In the genomic region with DNA sequence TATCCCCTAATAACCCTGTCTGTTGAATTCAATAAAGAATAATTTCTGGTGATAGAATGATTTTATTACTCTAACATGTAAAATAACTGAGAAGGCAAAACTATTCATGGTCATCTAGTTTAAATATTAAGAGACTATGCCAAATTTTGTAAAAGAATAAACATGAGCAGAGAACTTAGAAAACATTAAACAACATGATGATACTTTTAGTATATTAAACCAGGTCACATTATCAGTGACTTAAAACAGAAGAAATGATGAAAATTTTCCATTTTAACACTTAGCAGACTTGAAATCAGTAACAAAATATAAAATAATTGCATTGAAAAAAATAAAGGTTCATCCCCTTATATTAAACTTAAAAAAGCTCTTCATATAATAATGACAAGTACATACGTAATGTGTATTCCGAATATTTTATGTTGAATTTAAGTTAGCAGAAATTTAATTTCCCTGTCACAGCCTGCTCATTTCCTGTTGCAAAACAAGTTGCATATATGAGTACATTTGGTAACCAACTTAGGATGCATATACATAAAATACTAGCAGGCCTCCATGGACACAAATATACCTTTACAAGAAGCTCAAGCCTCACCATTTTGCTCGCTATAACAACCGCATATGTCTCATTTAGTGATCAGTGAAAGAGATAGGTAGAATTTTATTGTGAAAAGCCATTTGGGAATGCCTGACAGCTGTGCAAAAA, we compare ENCODE assay signal across 1 cellular context.
TF ChIP-seq lines count a peak whose summit lies in the region.

No MANE protein-coding gene starts in this region.

TF ChIP-seq in K562, 482 proteins besides CTCF, POLR2A, EP300 and RAD21:
- peak; percentile 8; the same call in 1 of the 2 replicates for TF ChIP-seq KHSRP (IDR thresholded peaks at IDR 0.05)
- TF ChIP-seq HNRNPUL1 (IDR thresholded peaks at IDR 0.05; ENCODE audit: low read length), result no peak
- TF ChIP-seq ZNF174 (CRISPR knock-in tag; IDR thresholded peaks at IDR 0.05), result 0 out of 2 replicates have a peak, but pooled peaks have one; percentile 23
- TF ChIP-seq ZNF766 (CRISPR knock-in tag; conservative IDR thresholded peaks at IDR 0.05), result no peak
- TF ChIP-seq MAZ (CRISPR knock-in tag; conservative IDR thresholded peaks at IDR 0.05 in 1 of 2, IDR thresholded peaks at IDR 0.05 in 1 of 2), result peak in 1 of 2 experiments; percentile 3; a peak in 1 of 4 replicates
- TF ChIP-seq, protein P1, sequence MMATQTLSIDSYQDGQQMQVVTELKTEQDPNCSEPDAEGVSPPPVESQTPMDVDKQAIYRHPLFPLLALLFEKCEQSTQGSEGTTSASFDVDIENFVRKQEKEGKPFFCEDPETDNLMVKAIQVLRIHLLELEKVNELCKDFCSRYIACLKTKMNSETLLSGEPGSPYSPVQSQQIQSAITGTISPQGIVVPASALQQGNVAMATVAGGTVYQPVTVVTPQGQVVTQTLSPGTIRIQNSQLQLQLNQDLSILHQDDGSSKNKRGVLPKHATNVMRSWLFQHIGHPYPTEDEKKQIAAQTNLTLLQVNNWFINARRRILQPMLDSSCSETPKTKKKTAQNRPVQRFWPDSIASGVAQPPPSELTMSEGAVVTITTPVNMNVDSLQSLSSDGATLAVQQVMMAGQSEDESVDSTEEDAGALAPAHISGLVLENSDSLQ (IDR thresholded peaks at IDR 0.05), result peak; percentile 2; the same call in 1 of the 2 replicates
- peak; percentile 35; the same call in 1 of the 2 replicates for TF ChIP-seq ZNF589 (CRISPR knock-in tag; IDR thresholded peaks at IDR 0.05; ENCODE audit: low read depth)
- no peak for TF ChIP-seq ZFPM2 (CRISPR knock-in tag; IDR thresholded peaks at IDR 0.05)
- no peak for TF ChIP-seq SMARCB1 (IDR thresholded peaks at IDR 0.05; ENCODE audit: insufficient read length, low read depth)
- peak in 1 of 2 experiments; percentile 32 for TF ChIP-seq NCOA2 (IDR thresholded peaks at IDR 0.05; ENCODE audit: partially characterized antibody in 2 of 2)
- TF ChIP-seq, protein P2, sequence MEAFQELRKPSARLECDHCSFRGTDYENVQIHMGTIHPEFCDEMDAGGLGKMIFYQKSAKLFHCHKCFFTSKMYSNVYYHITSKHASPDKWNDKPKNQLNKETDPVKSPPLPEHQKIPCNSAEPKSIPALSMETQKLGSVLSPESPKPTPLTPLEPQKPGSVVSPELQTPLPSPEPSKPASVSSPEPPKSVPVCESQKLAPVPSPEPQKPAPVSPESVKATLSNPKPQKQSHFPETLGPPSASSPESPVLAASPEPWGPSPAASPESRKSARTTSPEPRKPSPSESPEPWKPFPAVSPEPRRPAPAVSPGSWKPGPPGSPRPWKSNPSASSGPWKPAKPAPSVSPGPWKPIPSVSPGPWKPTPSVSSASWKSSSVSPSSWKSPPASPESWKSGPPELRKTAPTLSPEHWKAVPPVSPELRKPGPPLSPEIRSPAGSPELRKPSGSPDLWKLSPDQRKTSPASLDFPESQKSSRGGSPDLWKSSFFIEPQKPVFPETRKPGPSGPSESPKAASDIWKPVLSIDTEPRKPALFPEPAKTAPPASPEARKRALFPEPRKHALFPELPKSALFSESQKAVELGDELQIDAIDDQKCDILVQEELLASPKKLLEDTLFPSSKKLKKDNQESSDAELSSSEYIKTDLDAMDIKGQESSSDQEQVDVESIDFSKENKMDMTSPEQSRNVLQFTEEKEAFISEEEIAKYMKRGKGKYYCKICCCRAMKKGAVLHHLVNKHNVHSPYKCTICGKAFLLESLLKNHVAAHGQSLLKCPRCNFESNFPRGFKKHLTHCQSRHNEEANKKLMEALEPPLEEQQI (IDR thresholded peaks at IDR 0.05), result peak; percentile 6; the same call in 1 of the 2 replicates
- TF ChIP-seq HNRNPK (IDR thresholded peaks at IDR 0.05; ENCODE audit: low read depth, low read length, poor library complexity, severe bottlenecking), result no peak
- TF ChIP-seq ZNF239 (CRISPR knock-in tag; IDR thresholded peaks at IDR 0.05), result 0 out of 2 replicates have a peak, but pooled peaks have one; percentile 1
- no peak for TF ChIP-seq ZNF232 (CRISPR knock-in tag; IDR thresholded peaks at IDR 0.05)
- TF ChIP-seq SLC30A9 (CRISPR knock-in tag; IDR thresholded peaks at IDR 0.05), result no peak
- 0 out of 2 replicates have a peak, but pooled peaks have one; percentile 59 for TF ChIP-seq ZNF23 (CRISPR knock-in tag; IDR thresholded peaks at IDR 0.05)
- TF ChIP-seq FOXJ2 (tag; IDR thresholded peaks at IDR 0.05), result 0 out of 2 replicates have a peak, but pooled peaks have one; percentile 75
- TF ChIP-seq, protein P3, sequence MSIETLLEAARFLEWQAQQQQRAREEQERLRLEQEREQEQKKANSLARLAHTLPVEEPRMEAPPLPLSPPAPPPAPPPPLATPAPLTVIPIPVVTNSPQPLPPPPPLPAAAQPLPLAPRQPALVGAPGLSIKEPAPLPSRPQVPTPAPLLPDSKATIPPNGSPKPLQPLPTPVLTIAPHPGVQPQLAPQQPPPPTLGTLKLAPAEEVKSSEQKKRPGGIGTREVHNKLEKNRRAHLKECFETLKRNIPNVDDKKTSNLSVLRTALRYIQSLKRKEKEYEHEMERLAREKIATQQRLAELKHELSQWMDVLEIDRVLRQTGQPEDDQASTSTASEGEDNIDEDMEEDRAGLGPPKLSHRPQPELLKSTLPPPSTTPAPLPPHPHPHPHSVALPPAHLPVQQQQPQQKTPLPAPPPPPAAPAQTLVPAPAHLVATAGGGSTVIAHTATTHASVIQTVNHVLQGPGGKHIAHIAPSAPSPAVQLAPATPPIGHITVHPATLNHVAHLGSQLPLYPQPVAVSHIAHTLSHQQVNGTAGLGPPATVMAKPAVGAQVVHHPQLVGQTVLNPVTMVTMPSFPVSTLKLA (conservative IDR thresholded peaks at IDR 0.05), result peak in 1 of 2 experiments; percentile 28; a peak in 1 of 4 replicates
- TF ChIP-seq, protein P4, sequence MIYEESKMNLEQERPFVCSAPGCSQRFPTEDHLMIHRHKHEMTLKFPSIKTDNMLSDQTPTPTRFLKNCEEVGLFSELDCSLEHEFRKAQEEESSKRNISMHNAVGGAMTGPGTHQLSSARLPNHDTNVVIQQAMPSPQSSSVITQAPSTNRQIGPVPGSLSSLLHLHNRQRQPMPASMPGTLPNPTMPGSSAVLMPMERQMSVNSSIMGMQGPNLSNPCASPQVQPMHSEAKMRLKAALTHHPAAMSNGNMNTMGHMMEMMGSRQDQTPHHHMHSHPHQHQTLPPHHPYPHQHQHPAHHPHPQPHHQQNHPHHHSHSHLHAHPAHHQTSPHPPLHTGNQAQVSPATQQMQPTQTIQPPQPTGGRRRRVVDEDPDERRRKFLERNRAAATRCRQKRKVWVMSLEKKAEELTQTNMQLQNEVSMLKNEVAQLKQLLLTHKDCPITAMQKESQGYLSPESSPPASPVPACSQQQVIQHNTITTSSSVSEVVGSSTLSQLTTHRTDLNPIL (CRISPR knock-in tag; IDR thresholded peaks at IDR 0.05), result no peak
- no peak for TF ChIP-seq MECOM (CRISPR knock-in tag; IDR thresholded peaks at IDR 0.05)
- TF ChIP-seq BCL6 (CRISPR knock-in tag; IDR thresholded peaks at IDR 0.05), result no peak
- TF ChIP-seq CBX3 (IDR thresholded peaks at IDR 0.05; ENCODE audit: borderline replicate concordance in 1 of 2, low read length in 2 of 2), result no peak
- no peak for TF ChIP-seq ETV1 (tag; conservative IDR thresholded peaks at IDR 0.05; ENCODE audit: low read depth)
- TF ChIP-seq ZNF79 (CRISPR knock-in tag; IDR thresholded peaks at IDR 0.05; ENCODE audit: low read depth), result no peak
- TF ChIP-seq NBN (IDR thresholded peaks at IDR 0.05; ENCODE audit: low read depth), result 0 out of 2 replicates have a peak, but pooled peaks have one; percentile 13
- TF ChIP-seq, protein P5, sequence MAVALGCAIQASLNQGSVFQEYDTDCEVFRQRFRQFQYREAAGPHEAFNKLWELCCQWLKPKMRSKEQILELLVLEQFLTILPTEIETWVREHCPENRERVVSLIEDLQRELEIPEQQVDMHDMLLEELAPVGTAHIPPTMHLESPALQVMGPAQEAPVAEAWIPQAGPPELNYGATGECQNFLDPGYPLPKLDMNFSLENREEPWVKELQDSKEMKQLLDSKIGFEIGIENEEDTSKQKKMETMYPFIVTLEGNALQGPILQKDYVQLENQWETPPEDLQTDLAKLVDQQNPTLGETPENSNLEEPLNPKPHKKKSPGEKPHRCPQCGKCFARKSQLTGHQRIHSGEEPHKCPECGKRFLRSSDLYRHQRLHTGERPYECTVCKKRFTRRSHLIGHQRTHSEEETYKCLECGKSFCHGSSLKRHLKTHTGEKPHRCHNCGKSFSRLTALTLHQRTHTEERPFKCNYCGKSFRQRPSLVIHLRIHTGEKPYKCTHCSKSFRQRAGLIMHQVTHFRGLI (CRISPR knock-in tag; IDR thresholded peaks at IDR 0.05), result 0 out of 2 replicates have a peak, but pooled peaks have one; percentile 17
- TF ChIP-seq, protein P6, sequence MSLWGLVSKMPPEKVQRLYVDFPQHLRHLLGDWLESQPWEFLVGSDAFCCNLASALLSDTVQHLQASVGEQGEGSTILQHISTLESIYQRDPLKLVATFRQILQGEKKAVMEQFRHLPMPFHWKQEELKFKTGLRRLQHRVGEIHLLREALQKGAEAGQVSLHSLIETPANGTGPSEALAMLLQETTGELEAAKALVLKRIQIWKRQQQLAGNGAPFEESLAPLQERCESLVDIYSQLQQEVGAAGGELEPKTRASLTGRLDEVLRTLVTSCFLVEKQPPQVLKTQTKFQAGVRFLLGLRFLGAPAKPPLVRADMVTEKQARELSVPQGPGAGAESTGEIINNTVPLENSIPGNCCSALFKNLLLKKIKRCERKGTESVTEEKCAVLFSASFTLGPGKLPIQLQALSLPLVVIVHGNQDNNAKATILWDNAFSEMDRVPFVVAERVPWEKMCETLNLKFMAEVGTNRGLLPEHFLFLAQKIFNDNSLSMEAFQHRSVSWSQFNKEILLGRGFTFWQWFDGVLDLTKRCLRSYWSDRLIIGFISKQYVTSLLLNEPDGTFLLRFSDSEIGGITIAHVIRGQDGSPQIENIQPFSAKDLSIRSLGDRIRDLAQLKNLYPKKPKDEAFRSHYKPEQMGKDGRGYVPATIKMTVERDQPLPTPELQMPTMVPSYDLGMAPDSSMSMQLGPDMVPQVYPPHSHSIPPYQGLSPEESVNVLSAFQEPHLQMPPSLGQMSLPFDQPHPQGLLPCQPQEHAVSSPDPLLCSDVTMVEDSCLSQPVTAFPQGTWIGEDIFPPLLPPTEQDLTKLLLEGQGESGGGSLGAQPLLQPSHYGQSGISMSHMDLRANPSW (CRISPR knock-in tag; IDR thresholded peaks at IDR 0.05), result 0 out of 2 replicates have a peak, but pooled peaks have one; percentile 6
- TF ChIP-seq ZNF57 (CRISPR knock-in tag; IDR thresholded peaks at IDR 0.05), result 0 out of 2 replicates have a peak, but pooled peaks have one; percentile 21
- TF ChIP-seq TOE1 (IDR thresholded peaks at IDR 0.05; ENCODE audit: borderline replicate concordance), result 0 out of 2 replicates have a peak, but pooled peaks have one; percentile 40
- TF ChIP-seq TOE1 (CRISPR knock-in tag; IDR thresholded peaks at IDR 0.05; ENCODE audit: borderline replicate concordance, low read depth), result no peak
